1 cellular context compared by ENCODE assay signal in genomic region chr6:26553264-26553738, GRCh38.
TF ChIP-seq lines count a peak whose summit lies in the region.

No MANE protein-coding gene starts in this region.

TF ChIP-seq in HepG2, 621 proteins besides CTCF, POLR2A, EP300 and RAD21 (continued from another document and continues in another):
- 0 out of 2 replicates have a peak, but pooled peaks have one; percentile 40 for TF ChIP-seq PAXIP1 (CRISPR knock-in tag; conservative IDR thresholded peaks at IDR 0.05)
- TF ChIP-seq ARID5B (CRISPR knock-in tag; IDR thresholded peaks at IDR 0.05), result peak; percentile 71
- peak; percentile 55; the same call in 1 of the 2 replicates for TF ChIP-seq ZFP36L2 (CRISPR knock-in tag; IDR thresholded peaks at IDR 0.05)
- no peak for TF ChIP-seq CREB1 (IDR thresholded peaks at IDR 0.05)
- TF ChIP-seq CREB1 (CRISPR knock-in tag; IDR thresholded peaks at IDR 0.05), result peak; percentile 43
- TF ChIP-seq ELF4 (CRISPR knock-in tag; IDR thresholded peaks at IDR 0.05; ENCODE audit: borderline replicate concordance), result peak; percentile 80; the same call in 1 of the 2 replicates
- peak; percentile 72 for TF ChIP-seq RCOR2 (CRISPR knock-in tag; IDR thresholded peaks at IDR 0.05)
- no peak for TF ChIP-seq SUZ12 (IDR thresholded peaks at IDR 0.05; ENCODE audit: low read depth, low read length)
- TF ChIP-seq MBD4 (IDR thresholded peaks at IDR 0.05; ENCODE audit: borderline replicate concordance, low read length), result peak; percentile 54; the same call in 1 of the 2 replicates
- 0 out of 2 replicates have a peak, but pooled peaks have one; percentile 18 for TF ChIP-seq MLX (CRISPR knock-in tag; IDR thresholded peaks at IDR 0.05)
- peak; percentile 74; the same call in 1 of the 2 replicates for TF ChIP-seq ZNF337 (CRISPR knock-in tag; IDR thresholded peaks at IDR 0.05; ENCODE audit: borderline replicate concordance, low read depth)
- peak; percentile 9; the same call in 1 of the 2 replicates for TF ChIP-seq GABPB1 (CRISPR knock-in tag; IDR thresholded peaks at IDR 0.05)
- peak; percentile 76 for TF ChIP-seq PRPF4 (IDR thresholded peaks at IDR 0.05; ENCODE audit: low read depth, low read length, poor library complexity, severe bottlenecking)
- no peak for TF ChIP-seq GABPA (IDR thresholded peaks at IDR 0.05; ENCODE audit: low read depth, low read length)
- no peak for TF ChIP-seq GABPA (CRISPR knock-in tag; IDR thresholded peaks at IDR 0.05; ENCODE audit: low read depth)
- peak; percentile 32; the same call in 1 of the 2 replicates for TF ChIP-seq ZNF639 (CRISPR knock-in tag; conservative IDR thresholded peaks at IDR 0.05)
- peak; percentile 64 for TF ChIP-seq NR2F6 (IDR thresholded peaks at IDR 0.05)
- peak; percentile 30; the same call in 1 of the 2 replicates for TF ChIP-seq NR2F6 (CRISPR knock-in tag; IDR thresholded peaks at IDR 0.05)
- TF ChIP-seq ATAD3A (CRISPR knock-in tag; IDR thresholded peaks at IDR 0.05), result no peak
- TF ChIP-seq PLSCR1 (CRISPR knock-in tag; IDR thresholded peaks at IDR 0.05; ENCODE audit: borderline replicate concordance), result no peak
- TF ChIP-seq POGK (CRISPR knock-in tag; conservative IDR thresholded peaks at IDR 0.05), result no peak
- peak; percentile 50; the same call in 1 of the 2 replicates for TF ChIP-seq ZBTB3 (CRISPR knock-in tag; IDR thresholded peaks at IDR 0.05; ENCODE audit: borderline replicate concordance, low read depth)
- no peak for TF ChIP-seq MTF1 (CRISPR knock-in tag; IDR thresholded peaks at IDR 0.05)
- 0 out of 2 replicates have a peak, but pooled peaks have one; percentile 21 for TF ChIP-seq ZSCAN25 (CRISPR knock-in tag; IDR thresholded peaks at IDR 0.05)
- TF ChIP-seq ZFP91 (CRISPR knock-in tag; IDR thresholded peaks at IDR 0.05; ENCODE audit: borderline replicate concordance), result 0 out of 2 replicates have a peak, but pooled peaks have one; percentile 33
- TF ChIP-seq ZNF878 (CRISPR knock-in tag; IDR thresholded peaks at IDR 0.05), result peak; percentile 49; the same call in 1 of the 2 replicates
- TF ChIP-seq SOX6 (IDR thresholded peaks at IDR 0.05), result no peak
- TF ChIP-seq SOX6 (CRISPR knock-in tag; IDR thresholded peaks at IDR 0.05), result no peak
- no peak; the same call in 1 of the 2 replicates for TF ChIP-seq ZNF749 (CRISPR knock-in tag; IDR thresholded peaks at IDR 0.05; ENCODE audit: borderline replicate concordance)
- TF ChIP-seq ZBTB8A (CRISPR knock-in tag; IDR thresholded peaks at IDR 0.05; ENCODE audit: borderline replicate concordance, low read depth), result no peak; the same call in 1 of the 2 replicates
- no peak for TF ChIP-seq MIER2 (CRISPR knock-in tag; IDR thresholded peaks at IDR 0.05)
- no peak for TF ChIP-seq ARNT2 (CRISPR knock-in tag; IDR thresholded peaks at IDR 0.05; ENCODE audit: low read depth)
- 0 out of 2 replicates have a peak, but pooled peaks have one; percentile 51 for TF ChIP-seq EHMT2 (IDR thresholded peaks at IDR 0.05; ENCODE audit: borderline replicate concordance, low read depth, low read length)
- no peak for TF ChIP-seq ZNF530 (CRISPR knock-in tag; IDR thresholded peaks at IDR 0.05; ENCODE audit: low read depth)
- TF ChIP-seq NCOR1 (IDR thresholded peaks at IDR 0.05; ENCODE audit: borderline replicate concordance, low read length), result peak; percentile 69; the same call in 1 of the 2 replicates
- TF ChIP-seq ZKSCAN1 (IDR thresholded peaks at IDR 0.05; ENCODE audit: low read length), result 0 out of 2 replicates have a peak, but pooled peaks have one; percentile 36
- no peak for TF ChIP-seq ZNF362 (CRISPR knock-in tag; IDR thresholded peaks at IDR 0.05; ENCODE audit: borderline replicate concordance)
- no peak for TF ChIP-seq ZNF414 (CRISPR knock-in tag; IDR thresholded peaks at IDR 0.05)
- TF ChIP-seq POLR2G (IDR thresholded peaks at IDR 0.05; ENCODE audit: low read depth, low read length), result no peak
- peak; percentile 67 for TF ChIP-seq KAT8 (CRISPR knock-in tag; IDR thresholded peaks at IDR 0.05)
- peak; percentile 54; the same call in 1 of the 2 replicates for TF ChIP-seq SALL2 (CRISPR knock-in tag; IDR thresholded peaks at IDR 0.05)
- TF ChIP-seq SOX5 (CRISPR knock-in tag; IDR thresholded peaks at IDR 0.05; ENCODE audit: borderline replicate concordance), result peak; percentile 29; the same call in 1 of the 2 replicates
